29 cellular contexts compared by ENCODE assay signal in the genomic region with DNA sequence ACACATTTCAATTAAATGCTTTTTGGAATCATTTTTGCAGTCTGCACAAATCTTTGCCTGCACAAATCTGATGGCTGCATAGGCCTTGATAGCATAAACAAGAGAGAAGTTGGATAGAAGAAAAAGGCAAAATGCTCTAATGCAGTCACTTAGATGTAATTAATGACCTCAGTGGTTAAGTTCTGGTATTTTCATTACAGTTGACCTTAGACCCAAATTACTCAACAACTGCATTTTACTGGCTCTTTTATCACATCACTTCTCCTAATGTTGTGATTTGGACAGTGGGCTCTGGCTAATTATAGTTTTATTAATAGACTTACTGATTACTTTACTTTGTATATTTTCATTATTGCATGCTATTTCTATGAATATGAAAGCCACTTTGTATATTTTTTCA. TPM values are rescaled to one million over a fixed set of nuclear protein-coding genes. Genes with fewer than 3 reads are reported as not detected.
A peak's percentile ranks its signal among the peaks of the same experiment; 100 is the strongest.
DNase-seq lines count a peak whose midpoint lies in the region; ATAC-seq, FAIRE-seq and TF ChIP-seq lines count a peak whose summit lies in the region.
"Had no signal": no experiment of that assay in that cellular context is flagged by ENCODE, and none has a peak within 500 bp of the region (broad histone marks: within the 10 kb centered on the region; RNA-seq: fewer than 3 reads in every experiment).

No MANE protein-coding gene starts in this region.

- DNase-seq in H4 (ENCODE audit: low spot score) (peak; percentile 53), astrocyte (ENCODE audit: low read depth) (peak; percentile 78), kidney glomerular epithelial cell (lab: John Stamatoyannopoulos, UW) (peak; percentile 49), OCI-LY7 (ENCODE audit: low spot score) (no peak)
- no peak for DNase-seq in activated T-helper 1 cell treated with anti-CD3 and anti-CD28 coated beads, Interleukin-12 subunit alpha, Interleukin-12 subunit beta, Interleukin-2, Interleukin-4 antibody, amounts not matched to agents 30 ng/mL and 10 ng/mL and 1 ng/mL, durations not matched to agents 14 hours and 24 hours and 36 hours (ENCODE audit: low spot score)
- DNase-seq in CD4-positive, alpha-beta T cell = no peak
- DNase-seq: Calu3; CD8-positive, alpha-beta memory T cell; DND-41; NCI-H1048; NCI-H1417; NCI-H1694; NCI-H2029 treated with DMSO at 0.1 percent for 48 hours; NCI-H446 treated with DMSO at 0.1 percent for 48 hours; NCI-H526; NCI-H82; NK-92 treated with Interleukin-12 subunit alpha and Interleukin-12 subunit beta, amount 100 ng/mL, for 24 hours; OCI-M1; Peyer's patch; SK-N-SH; SW 1271 had no signal

- POLR2A ChIA-PET in OCI-LY7 (lab: Charles Lee) = no interaction called here
- POLR2A ChIA-PET in CD4-positive, alpha-beta T cell (lab: Charles Lee) = no interaction called here

- peaks cover 12% of the 10 kb centered on the region for H3K4me1 Mint-ChIP-seq in astrocyte (ENCODE audit: low read depth, unreplicated experiment)
- H3K4me1 Mint-ChIP-seq in activated T-helper 1 cell treated with anti-CD3 and anti-CD28 coated beads, Interleukin-12 subunit alpha, Interleukin-12 subunit beta, Interleukin-2, Interleukin-4 antibody, amounts not matched to agents 30 ng/mL and 10 ng/mL and 1 ng/mL, durations not matched to agents 14 hours and 24 hours and 36 hours (ENCODE audit: low read depth) = peaks cover 14% of the 10 kb centered on the region
- no peaks in the 10 kb centered on the region for H3K4me1 Mint-ChIP-seq in CD4-positive, alpha-beta T cell (ENCODE audit: low read depth)

- no peaks in the 10 kb centered on the region for H3K27me3 ChIP-seq in astrocyte (ENCODE audit: insufficient read depth, low read length)
- H3K27me3 ChIP-seq in CD4-positive, alpha-beta T cell (ENCODE audit: control insufficient read depth, insufficient read depth, low read length) = no peaks in the 10 kb centered on the region
- H3K27me3 ChIP-seq: Peyer's patch had no signal

- intact Hi-C loops in OCI-LY7 (cut with micrococcal nuclease; ENCODE audit: unreplicated experiment) = no loop called here
- intact Hi-C loops in activated T-helper 1 cell treated with anti-CD3 and anti-CD28 coated beads, Interleukin-12 subunit alpha, Interleukin-12 subunit beta, Interleukin-2, Interleukin-4 antibody, amounts not matched to agents 30 ng/mL and 10 ng/mL and 1 ng/mL, durations not matched to agents 14 hours and 24 hours and 36 hours (cut with micrococcal nuclease) = no loop called here
- intact Hi-C loops in CD4-positive, alpha-beta T cell (cut with DNase I, micrococcal nuclease) = no loop called here

- no TSS peak for BruUV-seq in OCI-LY7 (replicated peaks; lab: Mats Ljungman, UMichigan)

- H3K4me1 ChIP-seq in astrocyte (ENCODE audit: insufficient read depth, low read length) (no peaks in the 10 kb centered on the region), OCI-LY7 (ENCODE audit: insufficient read depth, low read length, poor library complexity, severe bottlenecking) (no peaks in the 10 kb centered on the region)
- H3K4me1 ChIP-seq: HAP-1, Peyer's patch had no signal

- H3K27ac Mint-ChIP-seq in astrocyte (ENCODE audit: unreplicated experiment) = no peak overlapping the region
- no peak overlapping the region for H3K27ac Mint-ChIP-seq in activated T-helper 1 cell treated with anti-CD3 and anti-CD28 coated beads, Interleukin-12 subunit alpha, Interleukin-12 subunit beta, Interleukin-2, Interleukin-4 antibody, amounts not matched to agents 30 ng/mL and 10 ng/mL and 1 ng/mL, durations not matched to agents 14 hours and 24 hours and 36 hours
- H3K27ac Mint-ChIP-seq in CD4-positive, alpha-beta T cell = no peak overlapping the region
- H3K27ac Mint-ChIP-seq: CD8-positive, alpha-beta memory T cell; GM23338; IgD-negative memory B cell had no signal

- no peak overlapping the region for H3K27ac ChIP-seq in astrocyte (ENCODE audit: low read depth, low read length)
- no peak overlapping the region for H3K27ac ChIP-seq in OCI-LY7 (ENCODE audit: low read depth, low read length, poor library complexity, severe bottlenecking)
- H3K27ac ChIP-seq in CD4-positive, alpha-beta T cell (ENCODE audit: low read depth, low read length) = no peak overlapping the region
- H3K27ac ChIP-seq: C4-2B, HL-60, KMS-11, Peyer's patch had no signal

- H3K36me3 ChIP-seq in astrocyte (ENCODE audit: insufficient read depth, low read length) (no peaks in the 10 kb centered on the region), OCI-LY7 (ENCODE audit: insufficient read depth, low read length) (no peaks in the 10 kb centered on the region)
- H3K36me3 ChIP-seq: HAP-1, Peyer's patch had no signal

- H3K9me3 Mint-ChIP-seq in astrocyte (ENCODE audit: unreplicated experiment) = no peaks in the 10 kb centered on the region
- no peaks in the 10 kb centered on the region for H3K9me3 Mint-ChIP-seq in activated T-helper 1 cell treated with anti-CD3 and anti-CD28 coated beads, Interleukin-12 subunit alpha, Interleukin-12 subunit beta, Interleukin-2, Interleukin-4 antibody, amounts not matched to agents 30 ng/mL and 10 ng/mL and 1 ng/mL, durations not matched to agents 14 hours and 24 hours and 36 hours
- no peaks in the 10 kb centered on the region for H3K9me3 Mint-ChIP-seq in CD4-positive, alpha-beta T cell
- H3K9me3 Mint-ChIP-seq: CD8-positive, alpha-beta memory T cell; GM23338; IgD-negative memory B cell had no signal

- no peak for ATAC-seq in CD4-positive, alpha-beta T cell (ENCODE audit: poor library complexity)
- ATAC-seq in HG02623 (IDR thresholded peaks at IDR 0.05; ENCODE audit: unreplicated experiment) = no peak
- ATAC-seq: GM23338 had no signal

- no peaks in the 10 kb centered on the region for H3K9me3 ChIP-seq in astrocyte (ENCODE audit: insufficient read depth, low read depth, low read length)
- H3K9me3 ChIP-seq in OCI-LY7 (ENCODE audit: low read length) = no peaks in the 10 kb centered on the region
- no peaks in the 10 kb centered on the region for H3K9me3 ChIP-seq in CD4-positive, alpha-beta T cell (ENCODE audit: control insufficient read depth, low read length)
- H3K9me3 ChIP-seq: HAP-1, Peyer's patch, SK-N-SH had no signal

- TF ChIP-seq CTCF in astrocyte (IDR thresholded peaks at IDR 0.05; ENCODE audit: insufficient read depth, low read depth, low read length) = no peak
- no peak for TF ChIP-seq CTCF in OCI-LY7 (conservative IDR thresholded peaks at IDR 0.05; ENCODE audit: low read length)
- TF ChIP-seq CTCF in CD4-positive, alpha-beta T cell (IDR thresholded peaks at IDR 0.05) = no peak

- H3K27me3 Mint-ChIP-seq in astrocyte (ENCODE audit: low read depth, unreplicated experiment) = no peaks in the 10 kb centered on the region
- no peaks in the 10 kb centered on the region for H3K27me3 Mint-ChIP-seq in activated T-helper 1 cell treated with anti-CD3 and anti-CD28 coated beads, Interleukin-12 subunit alpha, Interleukin-12 subunit beta, Interleukin-2, Interleukin-4 antibody, amounts not matched to agents 30 ng/mL and 10 ng/mL and 1 ng/mL, durations not matched to agents 14 hours and 24 hours and 36 hours (ENCODE audit: insufficient read depth)
- peaks cover 8% of the 10 kb centered on the region for H3K27me3 Mint-ChIP-seq in CD4-positive, alpha-beta T cell
- H3K27me3 Mint-ChIP-seq: IgD-negative memory B cell had no signal

- CTCF ChIA-PET in OCI-LY7 (lab: Charles Lee; ENCODE audit: unreplicated experiment) = no interaction called here
- CTCF ChIA-PET in CD4-positive, alpha-beta T cell (lab: Charles Lee) = no interaction called here

- H3K9me2 ChIP-seq in OCI-LY7 (ENCODE audit: insufficient read depth, low read length) = no peaks in the 10 kb centered on the region
- H3K9me2 ChIP-seq: SK-N-SH had no signal

- H4K20me1 ChIP-seq in astrocyte (ENCODE audit: insufficient read depth, low read length) (no peaks in the 10 kb centered on the region), OCI-LY7 (ENCODE audit: insufficient read depth, low read length) (no peaks in the 10 kb centered on the region)

- H3K36me3 Mint-ChIP-seq in astrocyte (ENCODE audit: low read depth, unreplicated experiment) = no peaks in the 10 kb centered on the region
- H3K36me3 Mint-ChIP-seq in activated T-helper 1 cell treated with anti-CD3 and anti-CD28 coated beads, Interleukin-12 subunit alpha, Interleukin-12 subunit beta, Interleukin-2, Interleukin-4 antibody, amounts not matched to agents 30 ng/mL and 10 ng/mL and 1 ng/mL, durations not matched to agents 14 hours and 24 hours and 36 hours (ENCODE audit: low read depth) = no peaks in the 10 kb centered on the region
- no peaks in the 10 kb centered on the region for H3K36me3 Mint-ChIP-seq in CD4-positive, alpha-beta T cell (ENCODE audit: low read depth)
- H3K36me3 Mint-ChIP-seq: CD8-positive, alpha-beta memory T cell; IgD-negative memory B cell had no signal

- no peaks in the 10 kb centered on the region for H3K79me2 ChIP-seq in astrocyte (ENCODE audit: insufficient read depth, low read length)
- no peaks in the 10 kb centered on the region; the same call in 1 of the 2 replicates for H3K79me2 ChIP-seq in OCI-LY7 (ENCODE audit: insufficient read depth, low read depth, low read length)

- H3K9ac ChIP-seq in astrocyte (ENCODE audit: low read length) = no peak overlapping the region
- H3K9ac ChIP-seq: KMS-11, SK-N-SH had no signal

- H3K4me2 ChIP-seq in astrocyte (ENCODE audit: low read length) = no peak overlapping the region
- no peak overlapping the region for H3K4me2 ChIP-seq in OCI-LY7 (ENCODE audit: low read length)
- H3K4me2 ChIP-seq: GM23338, KMS-11, SK-N-SH had no signal

- no peak overlapping the region for H3K4me3 ChIP-seq in astrocyte (ENCODE audit: insufficient read depth, low read depth, low read length)
- H3K4me3 ChIP-seq in OCI-LY7 (ENCODE audit: low read depth, low read length, poor library complexity, severe bottlenecking) = no peak overlapping the region
- H3K4me3 ChIP-seq: GM23338, HAP-1, Peyer's patch had no signal

- no peak for FAIRE-seq in astrocyte (lab: Jason Lieb, UNC)

- H3K4me3 Mint-ChIP-seq in astrocyte (ENCODE audit: unreplicated experiment) = no peak overlapping the region
- no peak overlapping the region for H3K4me3 Mint-ChIP-seq in activated T-helper 1 cell treated with anti-CD3 and anti-CD28 coated beads, Interleukin-12 subunit alpha, Interleukin-12 subunit beta, Interleukin-2, Interleukin-4 antibody, amounts not matched to agents 30 ng/mL and 10 ng/mL and 1 ng/mL, durations not matched to agents 14 hours and 24 hours and 36 hours
- no peak overlapping the region for H3K4me3 Mint-ChIP-seq in CD4-positive, alpha-beta T cell
- H3K4me3 Mint-ChIP-seq: CD8-positive, alpha-beta memory T cell; GM23338; IgD-negative memory B cell had no signal

- H2AFZ ChIP-seq in astrocyte (ENCODE audit: low read depth, low read length) = no peak overlapping the region
- H2AFZ ChIP-seq in OCI-LY7 (ENCODE audit: low read length) = no peak overlapping the region
- H2AFZ ChIP-seq: GM23338 had no signal

RNA-seq across cellular contexts. Expression of a gene that starts 34.3 kb away (rescaled TPM):
- total RNA-seq in H4 (2014; rRNA removed; shearing (Covaris generic)) = 0.10 and 0.39 TPM in 2 replicates
- 4.6 and 4.8 TPM in 2 replicates for total RNA-seq in astrocyte
- total RNA-seq in OCI-LY7 (2014; rRNA removed; shearing (Covaris generic)) = 0.06 TPM in 1 of 2 replicates, not detected in the other
- total RNA-seq in OCI-LY7 (2022) = not detected in 2 replicates
- total RNA-seq in activated T-helper 1 cell treated with anti-CD3 and anti-CD28 coated beads, Interleukin-12 subunit alpha, Interleukin-12 subunit beta, Interleukin-2, Interleukin-4 antibody, amounts not matched to agents 30 ng/mL and 10 ng/mL and 1 ng/mL, durations not matched to agents 14 hours and 24 hours and 36 hours = 2.9 TPM in 2 replicates
- total RNA-seq in CD4-positive, alpha-beta T cell = under 1 TPM; 0.06 to 0.14 TPM
- total RNA-seq: G401 had no signal

Comparison
In these comparisons a context has a peak if more than half of its experiments do, and no peak if none do; other contexts are left out.
1. DNase-seq: peak in H4 (single experiment), astrocyte (single experiment) and kidney glomerular epithelial cell (single experiment); none in OCI-LY7 (single experiment), activated T-helper 1 cell treated with anti-CD3 and anti-CD28 coated beads, Interleukin-12 subunit alpha, Interleukin-12 subunit beta, Interleukin-2, Interleukin-4 antibody, amounts not matched to agents 30 ng/mL and 10 ng/mL and 1 ng/mL, durations not matched to agents 14 hours and 24 hours and 36 hours (single experiment) and CD4-positive, alpha-beta T cell (0 of 10).